In the genomic region with DNA sequence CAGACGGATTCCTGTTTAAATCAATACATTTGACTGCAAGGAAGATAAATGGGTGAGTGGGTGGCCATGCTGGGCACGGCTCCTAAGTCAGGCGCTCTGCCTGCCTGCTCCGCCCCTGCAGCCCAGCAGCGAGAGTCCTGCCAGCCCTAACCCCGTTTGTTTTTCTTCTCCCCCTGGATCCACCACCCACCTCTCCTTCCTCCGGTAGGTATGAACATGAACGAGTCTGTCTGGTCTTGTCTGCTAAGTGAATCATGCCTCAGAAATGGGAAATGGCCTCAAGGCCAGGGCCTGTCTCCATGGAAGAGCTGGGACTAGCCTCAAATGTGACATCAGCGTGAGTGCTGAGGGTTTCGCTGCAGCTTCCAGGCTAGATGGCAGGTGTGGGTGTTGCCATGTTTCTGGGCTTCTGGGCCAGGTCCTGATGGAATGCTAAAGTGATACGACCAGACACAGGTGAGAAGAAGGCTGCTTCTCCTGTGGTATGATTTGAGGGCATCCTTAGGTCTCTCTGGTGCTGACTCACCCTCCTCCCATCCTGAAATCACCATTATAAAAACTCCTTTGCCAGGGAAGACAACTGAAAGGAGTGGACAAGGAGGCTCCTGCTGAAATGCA, we compare ENCODE assay signal across 9 cellular contexts. TPM values are rescaled to one million over a fixed set of nuclear protein-coding genes. Genes with fewer than 3 reads are reported as not detected.
DNase-seq lines count a peak whose midpoint lies in the region; ATAC-seq, FAIRE-seq and TF ChIP-seq lines count a peak whose summit lies in the region.
"Had no signal": no experiment of that assay in that cellular context is flagged by ENCODE, and none has a peak within 500 bp of the region (broad histone marks: within the 10 kb centered on the region; RNA-seq: fewer than 3 reads in every experiment).

No MANE protein-coding gene starts in this region.

- no peaks in the 10 kb centered on the region for H3K9me2 ChIP-seq in SK-N-SH

- peak overlapping the region; percentile 55 for H3K9ac ChIP-seq in SK-N-SH
- no peak overlapping the region for H3K9ac ChIP-seq in kidney (ENCODE audit: low read length in 2 of 2)

- H3K27me3 ChIP-seq in SK-N-SH (ENCODE audit: insufficient read depth) (no peaks in the 10 kb centered on the region), HAP-1 (ENCODE audit: low read depth) (peaks cover 17% of the 10 kb centered on the region)

- no peak for FAIRE-seq in kidney (lab: Jason Lieb, UNC)

- peak overlapping the region; percentile 69 for H2AFZ ChIP-seq in SK-N-SH (ENCODE audit: low read depth)

- H4K20me1 ChIP-seq in SK-N-SH (ENCODE audit: insufficient read depth) = no peaks in the 10 kb centered on the region

- TF ChIP-seq RAD21 in SK-N-SH (IDR thresholded peaks at IDR 0.05; ENCODE audit: low read length) = no peak

- H3K4me1 ChIP-seq in SK-N-SH (ENCODE audit: control insufficient read depth in 1 of 2, insufficient read depth in 2 of 2, low read depth in 1 of 2, low read length in 1 of 2) (peaks cover 17 to 18% of the 10 kb centered on the region in 2 experiments), HAP-1 (peaks cover 6% of the 10 kb centered on the region), kidney (ENCODE audit: control insufficient read depth in 1 of 2, insufficient read depth in 1 of 2, low read depth in 1 of 2, low read length in 2 of 2) (peaks cover 10 to 11% of the 10 kb centered on the region in 2 donors)

- H3K9me3 ChIP-seq in SK-N-SH = no peaks in the 10 kb centered on the region
- H3K9me3 ChIP-seq in HAP-1 = no peaks in the 10 kb centered on the region
- H3K9me3 ChIP-seq in kidney (ENCODE audit: control insufficient read depth in 1 of 2, low read length in 2 of 2) = no peaks in the 10 kb centered on the region
- H3K9me3 ChIP-seq: colonic mucosa had no signal

- in situ Hi-C loops in G401 (cut with HindIII; ENCODE audit: low sequenced_read_pairs) (no loop called here), HAP-1 (cut with MboI; ENCODE audit: low sequenced_read_pairs) (no loop called here)

- WGBS in SK-N-SH (ENCODE audit: low lambda C conversion rate) = 7% methylated on average over 11 of the region's 11 CpGs

- peaks cover 40% of the 10 kb centered on the region for H3F3A ChIP-seq in SK-N-SH (replicated peaks; ENCODE audit: insufficient read depth)

- intact Hi-C loops in Right ventricle myocardium superior (cut with DNase I) (no loop called here), posterior cingulate gyrus (cut with DNase I) (no loop called here), kidney (cut with DNase I) (no loop called here)

- TF ChIP-seq CTCF in SK-N-SH (IDR thresholded peaks at IDR 0.05) (no peak), kidney (IDR thresholded peaks at IDR 0.05; ENCODE audit: borderline replicate concordance, extremely low read depth, insufficient read depth) (no peak)

- peak; percentile 48 for ATAC-seq in Right ventricle myocardium superior (ENCODE audit: poor library complexity)
- ATAC-seq in GM21717 (IDR thresholded peaks at IDR 0.05; ENCODE audit: unreplicated experiment) = no peak

- H3K4me3 ChIP-seq in SK-N-SH (ENCODE audit: low read depth in 2 of 2, low read length in 1 of 2) (no peak overlapping the region; a peak in 2 of 4 replicates), HAP-1 (no peak overlapping the region), kidney (ENCODE audit: low read length in 2 of 2) (no peak overlapping the region)
- H3K4me3 ChIP-seq: colonic mucosa had no signal

- no peak for TF ChIP-seq EP300 in SK-N-SH (IDR thresholded peaks at IDR 0.05; ENCODE audit: borderline replicate concordance in 1 of 2, low read depth in 1 of 2, low read length in 1 of 2)

- H3K36me3 ChIP-seq in SK-N-SH (replicated peaks in 1 of 2; ENCODE audit: control insufficient read depth in 1 of 2, insufficient read depth in 2 of 2, low read length in 1 of 2) = no peaks in the 10 kb centered on the region
- no peaks in the 10 kb centered on the region for H3K36me3 ChIP-seq in HAP-1 (replicated peaks)
- no peaks in the 10 kb centered on the region for H3K36me3 ChIP-seq in kidney (ENCODE audit: control insufficient read depth in 1 of 2, insufficient read depth in 2 of 2, low read length in 2 of 2)
- H3K36me3 ChIP-seq: colonic mucosa had no signal

- peaks cover 28% of the 10 kb centered on the region for H3K79me2 ChIP-seq in SK-N-SH (ENCODE audit: insufficient read depth)

- peak overlapping the region; percentile 57 for H3K4me2 ChIP-seq in SK-N-SH

- H3K27ac ChIP-seq in SK-N-SH (ENCODE audit: low read depth in 2 of 2, low read length in 1 of 2) (peak overlapping the region; percentile 77 to 90), kidney (ENCODE audit: low read depth in 2 of 2, low read length in 2 of 2) (no peak overlapping the region)
- H3K27ac ChIP-seq: colonic mucosa had no signal

- DNase-seq in GM04503 (ENCODE audit: low read depth) (peak; percentile 58), SK-N-SH (peak; percentile 51), Right ventricle myocardium superior (no peak), posterior cingulate gyrus (peak in 9 of 10 donors; percentile 40 to 93 (median 52)), G401 (ENCODE audit: low spot score) (no peak), HAP-1 (ENCODE audit: low spot score in 2 of 2) (no peak), kidney (no peak)
- DNase-seq: colonic mucosa had no signal

- POLR2A ChIA-PET in SK-N-SH (lab: Yijun Ruan, JAX) = no interaction called here

- CTCF ChIA-PET in SK-N-SH (lab: Yijun Ruan, JAX) = interaction anchor here (1.5 to 3.6 kb wide), 3 partner anchors 10 to 35 kb away, joined by 3 to 12 read pairs (median 9); no protein-coding TSS in a partner anchor

TF ChIP-seq in SK-N-SH, 30 proteins besides CTCF, POLR2A, EP300 and RAD21 (continues in another document):
- TF ChIP-seq NRF1 (IDR thresholded peaks at IDR 0.05; ENCODE audit: low read depth, low read length) (no peak), ELF1 (IDR thresholded peaks at IDR 0.05) (no peak), EZH2phosphoT487 (IDR thresholded peaks at IDR 0.05; ENCODE audit: borderline replicate concordance, low read depth) (no peak), REST (IDR thresholded peaks at IDR 0.05; ENCODE audit: low read depth, low read length) (peak; percentile 30; the same call in 1 of the 2 replicates), SMC3 (IDR thresholded peaks at IDR 0.05; ENCODE audit: low read depth, low read length) (no peak), USF2 (IDR thresholded peaks at IDR 0.05; ENCODE audit: borderline replicate concordance, low read depth, low read length) (no peak), TEAD4 (IDR thresholded peaks at IDR 0.05; ENCODE audit: borderline replicate concordance, insufficient read depth) (no peak), RCOR1 (IDR thresholded peaks at IDR 0.05; ENCODE audit: low read length) (no peak), FOXJ3 (CRISPR knock-in tag; IDR thresholded peaks at IDR 0.05) (no peak), MEF2A (IDR thresholded peaks at IDR 0.05; ENCODE audit: borderline replicate concordance, low read depth) (no peak; the same call in 1 of the 2 replicates), POLR2AphosphoS5 (IDR thresholded peaks at IDR 0.05; ENCODE audit: low read depth, low read length) (no peak; the same call in 1 of the 2 replicates), GABPA (IDR thresholded peaks at IDR 0.05; ENCODE audit: low read depth) (no peak), RXRA (IDR thresholded peaks at IDR 0.05; ENCODE audit: borderline replicate concordance, low read depth) (0 out of 2 replicates have a peak, but pooled peaks have one; percentile 5), RFX5 (IDR thresholded peaks at IDR 0.05; ENCODE audit: low read length) (no peak)

RNA-seq across cellular contexts. Expression of gene FEM1B, which starts 5.6 kb away (rescaled TPM):
- polyA plus RNA-seq in SK-N-SH (2012; rRNA removed) (14.0 and 22.2 TPM in 2 replicates), kidney (ENCODE audit: insufficient read depth, low read depth, low replicate concordance) (9.8 TPM)
- polyA plus RNA-seq in SK-N-SH (2012; cell fraction: cytosol; rRNA removed) = 10.7 and 15.3 TPM in 2 replicates
- 9.5 and 18.5 TPM in 2 replicates for polyA plus RNA-seq in SK-N-SH (2012; cell fraction: nucleus; rRNA removed)
- total RNA-seq in Right ventricle myocardium superior (40.8 TPM), kidney (47.6 TPM)
- total RNA-seq in G401 (2014; rRNA removed; shearing (Covaris generic)) = 39.0 and 51.5 TPM in 2 replicates

RNA-seq across cellular contexts. Expression of gene CLN6, which starts 42.4 kb away (rescaled TPM):
- polyA plus RNA-seq in SK-N-SH (2012; rRNA removed) (27.5 and 32.2 TPM in 2 replicates), kidney (ENCODE audit: insufficient read depth, low read depth, low replicate concordance) (30.8 TPM)
- 11.8 and 23.4 TPM in 2 replicates for polyA plus RNA-seq in SK-N-SH (2012; cell fraction: cytosol; rRNA removed)
- polyA plus RNA-seq in SK-N-SH (2012; cell fraction: nucleus; rRNA removed) = 23.2 and 33.0 TPM in 2 replicates
- total RNA-seq in Right ventricle myocardium superior (6.9 TPM), kidney (36.6 TPM)
- total RNA-seq in G401 (2014; rRNA removed; shearing (Covaris generic)) = 36.4 and 43.4 TPM in 2 replicates

Comparison
In these comparisons a context has a peak if more than half of its experiments do, and no peak if none do; other contexts are left out.
1. DNase-seq: peak in GM04503 (single experiment), SK-N-SH (single experiment) and posterior cingulate gyrus (9 of 10); none in Right ventricle myocardium superior (single experiment), G401 (single experiment), HAP-1 (0 of 2) and kidney (single experiment).
2. H3K27ac ChIP-seq: peak in SK-N-SH (2 of 2); none in kidney (0 of 2).